19 cellular contexts compared by ENCODE assay signal in genomic region chr3:13373975-13374586, GRCh38. TPM values are rescaled to one million over a fixed set of nuclear protein-coding genes. Genes with fewer than 3 reads are reported as not detected.
A peak's percentile ranks its signal among the peaks of the same experiment; 100 is the strongest.
DNase-seq lines count a peak whose midpoint lies in the region; ATAC-seq, FAIRE-seq and TF ChIP-seq lines count a peak whose summit lies in the region.
"Had no signal": no experiment of that assay in that cellular context is flagged by ENCODE, and none has a peak within 500 bp of the region (broad histone marks: within the 10 kb centered on the region; RNA-seq: fewer than 3 reads in every experiment).

No MANE protein-coding gene starts in this region.

- TF ChIP-seq RAD21 in HepG2 (CRISPR knock-in tag; IDR thresholded peaks at IDR 0.05): no peak
- TF ChIP-seq RAD21 in IMR-90 (IDR thresholded peaks at IDR 0.05; ENCODE audit: low read length): no peak
- TF ChIP-seq RAD21 in H1 (IDR thresholded peaks at IDR 0.05 in 1 of 2, conservative IDR thresholded peaks at IDR 0.05 in 1 of 2; ENCODE audit: low read depth in 2 of 2, low read length in 2 of 2): no peak

- TF ChIP-seq POLR2A in HepG2 (IDR thresholded peaks at IDR 0.05; ENCODE audit: insufficient read depth in 1 of 2, low read depth in 2 of 2, low read length in 2 of 2) (no peak), right lobe of liver (IDR thresholded peaks at IDR 0.05) (no peak), IMR-90 (IDR thresholded peaks at IDR 0.05; ENCODE audit: low read depth, low read length) (no peak), H1 (IDR thresholded peaks at IDR 0.05; ENCODE audit: control extremely low read depth in 1 of 2, low read depth in 2 of 2, low read length in 2 of 2) (no peak)

- no peak for TF ChIP-seq CTCF in HepG2 (CRISPR knock-in tag; IDR thresholded peaks at IDR 0.05)
- TF ChIP-seq CTCF in right lobe of liver (IDR thresholded peaks at IDR 0.05): no peak
- TF ChIP-seq CTCF in IMR-90 (conservative IDR thresholded peaks at IDR 0.05; ENCODE audit: low read depth, low read length): no peak
- TF ChIP-seq CTCF in H1 (IDR thresholded peaks at IDR 0.05; ENCODE audit: control extremely low read depth in 1 of 3, insufficient read depth in 1 of 3, low read depth in 1 of 3, low read length in 3 of 3): no peak
- TF ChIP-seq CTCF in osteocyte (IDR thresholded peaks at IDR 0.05): no peak

- H3K4me3 ChIP-seq in HepG2 (replicated peaks in 1 of 3; ENCODE audit: insufficient read depth in 1 of 3, low read depth in 2 of 3, low read length in 3 of 3): no peak overlapping the region
- H3K4me3 ChIP-seq in right lobe of liver: no peak overlapping the region
- no peak overlapping the region for H3K4me3 ChIP-seq in IMR-90 (ENCODE audit: insufficient read depth, low read depth, low read length)
- H3K4me3 ChIP-seq in H1 (ENCODE audit: extremely low read depth in 1 of 4, insufficient read depth in 2 of 4, low read depth in 3 of 4, low read length in 4 of 4): no peak overlapping the region
- H3K4me3 ChIP-seq in SJCRH30: no peak overlapping the region
- H3K4me3 ChIP-seq: BLaER1 had no signal

- peak overlapping the region; percentile 16 for H2AK5ac ChIP-seq in IMR-90 (ENCODE audit: low read depth, low read length)
- peak overlapping the region; percentile 86 for H2AK5ac ChIP-seq in H1 (ENCODE audit: low read depth, low read length)

- CTCF ChIA-PET in HepG2 (lab: Yijun Ruan, JAX; ENCODE audit: low intra/inter-chr PET ratio, low total read pairs): no interaction called here
- CTCF ChIA-PET in IMR-90 (lab: Yijun Ruan, JAX): no interaction called here
- CTCF ChIA-PET in H1 (lab: Charles Lee; ENCODE audit: partially characterized antibody): interaction anchor here (0.7 to 1.8 kb wide), 6 partner anchors 9 to 282 kb away, joined by 3 to 4 read pairs (median 4); no protein-coding TSS in a partner anchor

- no peaks in the 10 kb centered on the region for H3K36me3 Mint-ChIP-seq in osteocyte (ENCODE audit: unreplicated experiment)

- TF ChIP-seq EP300 in HepG2 (IDR thresholded peaks at IDR 0.05; ENCODE audit: low read depth in 2 of 2, low read length in 2 of 2) (no peak), HepG2 (CRISPR knock-in tag; IDR thresholded peaks at IDR 0.05; ENCODE audit: borderline replicate concordance) (no peak), H1 (IDR thresholded peaks at IDR 0.05; ENCODE audit: borderline replicate concordance in 1 of 2, low read depth in 2 of 2, low read length in 2 of 2) (no peak)

- no peaks in the 10 kb centered on the region for H3K79me1 ChIP-seq in IMR-90 (ENCODE audit: low read depth in 1 of 2, low read length in 2 of 2)
- H3K79me1 ChIP-seq in H1 (ENCODE audit: low read depth, low read length): no peaks in the 10 kb centered on the region; the same call in 1 of the 2 replicates

- H3K27me3 ChIP-seq in HepG2 (ENCODE audit: control insufficient read depth in 1 of 2, insufficient read depth in 2 of 2, low read length in 2 of 2): no peaks in the 10 kb centered on the region
- H3K27me3 ChIP-seq in right lobe of liver: no peaks in the 10 kb centered on the region
- no peaks in the 10 kb centered on the region; the same call in 1 of the 2 replicates for H3K27me3 ChIP-seq in IMR-90 (ENCODE audit: control insufficient read depth, insufficient read depth, low read length)
- H3K27me3 ChIP-seq in H1 (replicated peaks in 1 of 4; ENCODE audit: control insufficient read depth in 3 of 4, extremely low read depth in 1 of 4, insufficient read depth in 3 of 4, low read length in 3 of 4): no peaks in the 10 kb centered on the region
- no peaks in the 10 kb centered on the region for H3K27me3 ChIP-seq in SJCRH30
- H3K27me3 ChIP-seq: BLaER1 had no signal

- BruUV-seq in HepG2 (replicated peaks; lab: Mats Ljungman, UMichigan): no TSS peak
- no TSS peak for BruUV-seq in IMR-90 (replicated peaks; lab: Mats Ljungman, UMichigan)

- H2BK12ac ChIP-seq in H1 (ENCODE audit: low read depth, low read length): no peak overlapping the region

- H2BK15ac ChIP-seq in IMR-90 (ENCODE audit: low read depth, low read length) (no peak overlapping the region), H1 (ENCODE audit: low read length) (no peak overlapping the region)

- peaks cover 5% of the 10 kb centered on the region for H3K23me2 ChIP-seq in H1 (ENCODE audit: low read depth, low read length)

- DNase-seq in HepG2 (ENCODE audit: low spot score): no peak
- DNase-seq in right lobe of liver: no peak
- no peak for DNase-seq in IMR-90
- no peak for DNase-seq in H1 (ENCODE audit: low read depth in 1 of 2, low spot score in 2 of 2)
- DNase-seq in osteocyte (ENCODE audit: extremely low spot score, unreplicated experiment): no peak
- DNase-seq in OCI-M2 (lab: John Stamatoyannopoulos, UW; ENCODE audit: unreplicated experiment): no peak
- no peak for DNase-seq in SJCRH30
- no peak for DNase-seq in NCI-H1930 (lab: John Stamatoyannopoulos, UW)
- DNase-seq: 8988T; CD4-positive, alpha-beta memory T cell; DMS153; DMS79; GF-D8; GOT3; H9 had no signal

- intact Hi-C loops in HepG2 (cut with micrococcal nuclease; ENCODE audit: unreplicated experiment): no loop called here
- intact Hi-C loops in right lobe of liver (cut with DNase I): no loop called here
- intact Hi-C loops in IMR-90 (cut with micrococcal nuclease): no loop called here

- no peak overlapping the region for H2AK9ac ChIP-seq in IMR-90 (replicated peaks; ENCODE audit: low read depth, low read length, poor library complexity)

- H3K18ac ChIP-seq in IMR-90 (ENCODE audit: low read depth, low read length) (no peak overlapping the region), H1 (ENCODE audit: extremely low read depth, low read length) (no peak overlapping the region)

- no peak overlapping the region; the same call in 1 of the 2 replicates for H3K14ac ChIP-seq in IMR-90 (replicated peaks; ENCODE audit: low read depth, low read length)
- H3K14ac ChIP-seq in H1 (ENCODE audit: insufficient read length): no peak overlapping the region

- H2BK5ac ChIP-seq in IMR-90 (ENCODE audit: low read depth, low read length, poor library complexity, severe bottlenecking) (peak overlapping the region; percentile 32), H1 (ENCODE audit: low read depth, low read length) (peak overlapping the region; percentile 56; the same call in 1 of the 2 replicates)

- 97% methylated on average over 13 of the region's 13 CpGs for WGBS in HepG2 (ENCODE audit: low lambda C conversion rate)
- WGBS in right lobe of liver (ENCODE audit: insufficient coverage, low coverage, low lambda C conversion rate, missing lambda C conversion rate): 91% methylated on average over 13 of the region's 13 CpGs
- 70 to 100% methylated on average over 6 to 7 of the region's 13 CpGs for WGBS in IMR-90 (ENCODE audit: extremely low coverage in 2 of 2, insufficient read length in 1 of 2), 2 experiments
- WGBS in H1 (ENCODE audit: extremely low coverage in 1 of 2, insufficient coverage in 1 of 2, insufficient read length in 1 of 2, insufficient replicate concordance in 2 of 2, low coverage in 1 of 2, low lambda C conversion rate in 2 of 2, missing lambda C conversion rate in 1 of 2), 2 experiments: 92 to 100% methylated on average over 7 to 13 of the region's 13 CpGs

- H4K20me1 ChIP-seq in HepG2 (ENCODE audit: insufficient read depth, low read length) (no peaks in the 10 kb centered on the region), IMR-90 (ENCODE audit: insufficient read depth, low read length) (no peaks in the 10 kb centered on the region), H1 (replicated peaks in 1 of 2; ENCODE audit: control insufficient read depth in 1 of 2, insufficient read depth in 2 of 2, low read length in 2 of 2) (peaks cover 2 to 9% of the 10 kb centered on the region in 2 experiments)

- H3K36me3 ChIP-seq in HepG2 (replicated peaks in 1 of 2; ENCODE audit: control insufficient read depth in 1 of 2, insufficient read depth in 2 of 2, low read length in 2 of 2) (peaks cover 36 to 86% of the 10 kb centered on the region in 2 experiments), right lobe of liver (peaks cover 0 to 53% (median 9%) of the 10 kb centered on the region in 4 donors), IMR-90 (ENCODE audit: control insufficient read depth, insufficient read depth, low read length) (no peaks in the 10 kb centered on the region), H1 (ENCODE audit: control insufficient read depth in 2 of 4, insufficient read depth in 4 of 4, low read length in 3 of 4) (peaks cover 3 to 55% (median 13%) of the 10 kb centered on the region in 4 experiments; a peak in 7 of 8 replicates), SJCRH30 (no peaks in the 10 kb centered on the region)

- FAIRE-seq in HepG2 (lab: Jason Lieb, UNC): no peak
- no peak for FAIRE-seq in H1 (lab: Jason Lieb, UNC)
- FAIRE-seq: GM19239 had no signal

- no peak overlapping the region for H2BK20ac ChIP-seq in IMR-90 (ENCODE audit: low read depth, low read length)
- no peak overlapping the region for H2BK20ac ChIP-seq in H1 (ENCODE audit: low read length)

- no peaks in the 10 kb centered on the region for H3K9me3 ChIP-seq in HepG2 (ENCODE audit: low read length)
- H3K9me3 ChIP-seq in right lobe of liver: no peaks in the 10 kb centered on the region
- H3K9me3 ChIP-seq in IMR-90 (ENCODE audit: control insufficient read depth, insufficient read depth, low read length): no peaks in the 10 kb centered on the region
- H3K9me3 ChIP-seq in H1 (ENCODE audit: insufficient read depth in 2 of 2, low read depth in 1 of 2, low read length in 1 of 2): no peaks in the 10 kb centered on the region
- H3K9me3 ChIP-seq in SJCRH30 (replicated peaks): no peaks in the 10 kb centered on the region
- H3K9me3 ChIP-seq: BLaER1 had no signal

- no peak overlapping the region for H3K9ac ChIP-seq in HepG2 (ENCODE audit: insufficient read depth, low read depth, low read length)
- H3K9ac ChIP-seq in IMR-90 (ENCODE audit: low read depth, low read length): no peak overlapping the region
- no peak overlapping the region for H3K9ac ChIP-seq in H1 (replicated peaks in 1 of 4; ENCODE audit: extremely low read depth in 1 of 4, low read depth in 3 of 4, low read length in 3 of 4)
- H3K9ac ChIP-seq: BLaER1 had no signal

- H4K8ac ChIP-seq in IMR-90 (ENCODE audit: low read depth in 2 of 2, low read length in 2 of 2) (no peak overlapping the region), H1 (ENCODE audit: extremely low read depth, insufficient read depth, low read length) (no peak overlapping the region)

- H4K5ac ChIP-seq in IMR-90 (ENCODE audit: low read depth, low read length) (no peak overlapping the region), H1 (ENCODE audit: insufficient read length, low read depth, low read length) (no peak overlapping the region)

- H3K4me1 Mint-ChIP-seq in osteocyte (ENCODE audit: unreplicated experiment): peaks cover 15% of the 10 kb centered on the region
- H3K4me1 Mint-ChIP-seq: CD14-positive monocyte had no signal

- no peak overlapping the region for H3K23ac ChIP-seq in IMR-90 (ENCODE audit: low read depth, low read length)
- H3K23ac ChIP-seq in H1 (ENCODE audit: insufficient read length): no peak overlapping the region

- H3K79me2 ChIP-seq in HepG2 (ENCODE audit: insufficient read depth, low read length) (no peaks in the 10 kb centered on the region), H1 (ENCODE audit: control insufficient read depth in 1 of 2, insufficient read depth in 2 of 2, low read length in 2 of 2) (no peaks in the 10 kb centered on the region)

- no peak overlapping the region for H3K56ac ChIP-seq in IMR-90 (ENCODE audit: extremely low read depth, insufficient read depth, low read length)
- H3K56ac ChIP-seq in H1 (replicated peaks; ENCODE audit: insufficient read length, low read depth, low read length): no peak overlapping the region

- peaks cover 16% of the 10 kb centered on the region; the same call in 1 of the 2 replicates for H3K9me1 ChIP-seq in IMR-90 (ENCODE audit: insufficient read depth, low read length)

- in situ Hi-C loops in HepG2 (cut with HindIII; ENCODE audit: extremely low pct_ligation_motif_present, low pct_unique_long_range_greater_than_20kb) (no loop called here), IMR-90 (cut with MboI; ENCODE audit: low sequenced_read_pairs) (no loop called here)

- H2BK120ac ChIP-seq in IMR-90 (ENCODE audit: low read depth, low read length) (no peak overlapping the region), H1 (replicated peaks; ENCODE audit: low read depth, low read length) (no peak overlapping the region)

- no peak overlapping the region for H3K27ac Mint-ChIP-seq in osteocyte (ENCODE audit: unreplicated experiment)
- H3K27ac Mint-ChIP-seq: CD14-positive monocyte; CD4-positive, alpha-beta memory T cell; H9 had no signal

- no peak overlapping the region for H3K27ac ChIP-seq in HepG2 (ENCODE audit: extremely low read length, insufficient read depth, low read length)
- H3K27ac ChIP-seq in right lobe of liver: no peak overlapping the region
- no peak overlapping the region for H3K27ac ChIP-seq in IMR-90 (ENCODE audit: insufficient read depth, low read length)
- H3K27ac ChIP-seq in H1 (ENCODE audit: low read depth, low read length): no peak overlapping the region
- no peak overlapping the region for H3K27ac ChIP-seq in SJCRH30
- H3K27ac ChIP-seq: BLaER1, HL-60 had no signal

- H3K4me3 Mint-ChIP-seq in osteocyte (ENCODE audit: unreplicated experiment): no peak overlapping the region
- H3K4me3 Mint-ChIP-seq: CD14-positive monocyte; CD4-positive, alpha-beta memory T cell; H9 had no signal

- H3K27me3 Mint-ChIP-seq in osteocyte (ENCODE audit: unreplicated experiment): no peaks in the 10 kb centered on the region
- H3K27me3 Mint-ChIP-seq: CD4-positive, alpha-beta memory T cell had no signal

- H2AFZ ChIP-seq in HepG2 (ENCODE audit: low read length) (no peak overlapping the region), IMR-90 (replicated peaks; ENCODE audit: low read length, poor library complexity) (peak overlapping the region; percentile 69), H1 (ENCODE audit: low read length) (no peak overlapping the region)

- no peak for ATAC-seq in HepG2
- ATAC-seq in right lobe of liver: no peak
- no peak for ATAC-seq in IMR-90 (ENCODE audit: low read depth)

- no peaks in the 10 kb centered on the region for H3K9me3 Mint-ChIP-seq in osteocyte (ENCODE audit: unreplicated experiment)
- H3K9me3 Mint-ChIP-seq: CD14-positive monocyte; CD4-positive, alpha-beta memory T cell; H9 had no signal

- H4K91ac ChIP-seq in IMR-90 (ENCODE audit: insufficient read depth, low read depth, low read length): no peak overlapping the region
- peak overlapping the region; percentile 77 for H4K91ac ChIP-seq in H1 (replicated peaks; ENCODE audit: insufficient read length, low read length)

- POLR2A ChIA-PET in HepG2 (lab: Yijun Ruan, JAX): no interaction called here
- POLR2A ChIA-PET in IMR-90 (lab: Charles Lee; ENCODE audit: unreplicated experiment): no interaction called here
- POLR2A ChIA-PET in H1 (lab: Charles Lee; ENCODE audit: partially characterized antibody): no interaction called here

- H3K4me2 ChIP-seq in HepG2 (ENCODE audit: low read depth, low read length): no peak overlapping the region
- no peak overlapping the region for H3K4me2 ChIP-seq in IMR-90 (ENCODE audit: low read depth, low read length)
- H3K4me2 ChIP-seq in H1 (ENCODE audit: insufficient read depth in 1 of 2, low read depth in 2 of 2, low read length in 2 of 2): no peak overlapping the region
- H3K4me2 ChIP-seq: BLaER1 had no signal

- dilution Hi-C loops in IMR-90 (cut with HindIII; ENCODE audit: low sequenced_read_pairs, unreplicated experiment): no loop called here

- H3K4ac ChIP-seq in IMR-90 (ENCODE audit: low read depth, low read length) (no peak overlapping the region), H1 (replicated peaks; ENCODE audit: insufficient read length, low read depth, low read length) (peak overlapping the region; percentile 46)

- H3K4me1 ChIP-seq in HepG2 (ENCODE audit: insufficient read depth, low read length): no peaks in the 10 kb centered on the region
- H3K4me1 ChIP-seq in right lobe of liver: no peaks in the 10 kb centered on the region
- peaks cover 8% of the 10 kb centered on the region for H3K4me1 ChIP-seq in IMR-90 (ENCODE audit: control insufficient read depth, insufficient read depth, low read length)
- 0 out of 7 replicates have a peak, but pooled peaks cover 0 to 3% (median 0%) of the 10 kb centered on the region in 4 experiments for H3K4me1 ChIP-seq in H1 (replicated peaks in 1 of 4; ENCODE audit: control insufficient read depth in 3 of 4, insufficient read depth in 4 of 4, low read length in 3 of 4)
- H3K4me1 ChIP-seq in SJCRH30: no peaks in the 10 kb centered on the region

RNA-seq across cellular contexts. Expression of gene NUP210, which starts 46.0 kb away (rescaled TPM):
- total RNA-seq in HepG2 (2016; rRNA removed; fragmentation: Illumina TruSeq; extraction: Trizol): 18.2 and 35.2 TPM in 2 replicates
- total RNA-seq in HepG2 (2016; cell fraction: cytosol; rRNA removed; fragmentation: Illumina TruSeq; extraction: Trizol; ENCODE audit: low read depth): 2.4 and 3.0 TPM in 2 replicates
- total RNA-seq in HepG2 (2016; cell fraction: insoluble cytoplasmic fraction; rRNA removed; fragmentation: Illumina TruSeq; extraction: Trizol): 13.5 and 35.7 TPM in 2 replicates
- 7.5 TPM in 2 replicates for total RNA-seq in HepG2 (2016; cell fraction: membrane; rRNA removed; fragmentation: Illumina TruSeq; extraction: Trizol)
- total RNA-seq in HepG2 (2016; cell fraction: nucleus; rRNA removed; fragmentation: Illumina TruSeq; extraction: Trizol): 48.2 and 58.1 TPM in 2 replicates
- 31.6 and 44.3 TPM in 2 replicates for polyA plus RNA-seq in HepG2 (2011; rRNA removed)
- polyA plus RNA-seq in HepG2 (2011; cell fraction: cytosol; rRNA removed): 17.7 and 20.2 TPM in 2 replicates
- polyA plus RNA-seq in HepG2 (2011; cell fraction: nucleus; rRNA removed): 105 and 126 TPM in 2 replicates
- 34.3 and 44.8 TPM in 2 replicates for polyA plus RNA-seq in HepG2 (2012)
- 1.3 and 1.6 TPM in 2 replicates for polyA plus RNA-seq in HepG2 (2016; cell fraction: cytosol; fragmentation: Illumina TruSeq; extraction: Trizol; ENCODE audit: low read depth)
- polyA plus RNA-seq in HepG2 (2016; cell fraction: insoluble cytoplasmic fraction; fragmentation: Illumina TruSeq; extraction: Trizol; ENCODE audit: low read depth): 10.1 and 14.0 TPM in 2 replicates
- 2.8 and 3.5 TPM in 2 replicates for polyA plus RNA-seq in HepG2 (2016; cell fraction: membrane; fragmentation: Illumina TruSeq; extraction: Trizol; ENCODE audit: low read depth)
- 83.4 and 84.9 TPM in 2 replicates for polyA plus RNA-seq in HepG2 (2016; cell fraction: nucleus; fragmentation: Illumina TruSeq; extraction: Trizol; ENCODE audit: insufficient read depth, low read depth)
- 104 and 110 TPM in 2 replicates for polyA minus RNA-seq in HepG2 (2011; rRNA and poly(A)+ RNA removed; ENCODE audit: low replicate concordance)
- polyA minus RNA-seq in HepG2 (2011; cell fraction: cytosol; rRNA and poly(A)+ RNA removed): 31.9 and 35.7 TPM in 2 replicates
- polyA minus RNA-seq in HepG2 (2011; cell fraction: nucleus; rRNA and poly(A)+ RNA removed): 50.5 and 60.3 TPM in 2 replicates
- total RNA-seq in right lobe of liver: 10 to 100 TPM; 11.7 to 17.7 (median 15.6) TPM
- under 0.01 TPM in 1 of 2 replicates, not detected in the other for total RNA-seq in IMR-90 (2012; rRNA removed)
- 0.03 and 0.04 TPM in 2 replicates for polyA plus RNA-seq in IMR-90 (2012; rRNA removed)
- polyA plus RNA-seq in IMR-90 (2012; cell fraction: cytosol; rRNA removed): 0.03 and 0.04 TPM in 2 replicates
- 0.03 and 0.17 TPM in 2 replicates for polyA plus RNA-seq in IMR-90 (2012; cell fraction: nucleus; rRNA removed; ENCODE audit: low replicate concordance)
- 53.4 and 53.7 TPM in 2 replicates for total RNA-seq in H1 (2021; fragmentation: NEBNext Ultra II Directional; extraction: Animal tissue kit (Norgen Biotek cat#: 25700))
- polyA plus RNA-seq in H1 (2011; rRNA removed): 51.0 and 55.0 TPM in 2 replicates
- polyA plus RNA-seq in H1 (2011; cell fraction: cytosol; rRNA removed): 22.7 TPM
- polyA plus RNA-seq in H1 (2011; cell fraction: nucleus; rRNA removed): 90.7 TPM
- polyA plus RNA-seq in H1 (2012, experiment 1 of 2): 30.8 to 56.3 TPM (median 45.4 TPM) in 4 replicates
- polyA plus RNA-seq in H1 (2012, experiment 2 of 2): 30.0 TPM
- polyA plus RNA-seq in H1 (2013, experiment 1 of 2): 84.7 TPM
- polyA plus RNA-seq in H1 (2013, experiment 2 of 2): 65.1 TPM
- polyA minus RNA-seq in H1 (2011; rRNA and poly(A)+ RNA removed): 49.2 and 89.2 TPM in 2 replicates
- 32.7 TPM for polyA minus RNA-seq in H1 (2011; cell fraction: cytosol; rRNA and poly(A)+ RNA removed)
- polyA minus RNA-seq in H1 (2011; cell fraction: nucleus; rRNA and poly(A)+ RNA removed): 52.7 TPM
- total RNA-seq in osteocyte: 1.4 and 1.5 TPM in 2 replicates
- 0.10 and 0.32 TPM in 2 replicates for total RNA-seq in SJCRH30 (2014; rRNA removed; shearing (Covaris generic))
